Comparison of ENCODE assay signal across 11 cellular contexts in genomic region chr12:52837341-52837741, GRCh38. TPM values are rescaled to one million over a fixed set of nuclear protein-coding genes. Genes with fewer than 3 reads are reported as not detected.
DNase-seq lines count a peak whose midpoint lies in the region; ATAC-seq, FAIRE-seq and TF ChIP-seq lines count a peak whose summit lies in the region.
"Had no signal": no experiment of that assay in that cellular context is flagged by ENCODE, and none has a peak within 500 bp of the region (broad histone marks: within the 10 kb centered on the region; RNA-seq: fewer than 3 reads in every experiment).

No MANE protein-coding gene starts in this region.

- H3K79me2 ChIP-seq in HepG2 (ENCODE audit: insufficient read depth, low read length) (no peaks in the 10 kb centered on the region), hepatocyte (no peaks in the 10 kb centered on the region)

- H4K20me1 ChIP-seq in HepG2 (ENCODE audit: insufficient read depth, low read length) (no peaks in the 10 kb centered on the region), hepatocyte (ENCODE audit: insufficient read depth, poor library complexity, severe bottlenecking) (no peaks in the 10 kb centered on the region)

- intact Hi-C loops in HepG2 (cut with micrococcal nuclease; ENCODE audit: unreplicated experiment) (no loop called here), right lobe of liver (cut with DNase I) (no loop called here)

- no peak overlapping the region for H3K9ac ChIP-seq in HepG2 (ENCODE audit: insufficient read depth, low read depth, low read length)

- H2AFZ ChIP-seq in HepG2 (ENCODE audit: low read length) (no peak overlapping the region), hepatocyte (no peak overlapping the region)

- TF ChIP-seq EP300 in HepG2 (IDR thresholded peaks at IDR 0.05; ENCODE audit: low read depth in 2 of 2, low read length in 2 of 2): no peak
- TF ChIP-seq EP300 in HepG2 (CRISPR knock-in tag; IDR thresholded peaks at IDR 0.05; ENCODE audit: borderline replicate concordance): no peak

- H3K4me1 Mint-ChIP-seq in activated naive CD8-positive, alpha-beta T cell (ENCODE audit: low read depth): peaks cover 50% of the 10 kb centered on the region

- CTCF ChIA-PET in HepG2 (lab: Yijun Ruan, JAX; ENCODE audit: low intra/inter-chr PET ratio, low total read pairs): no interaction called here

- no peaks in the 10 kb centered on the region for H3K36me3 Mint-ChIP-seq in activated naive CD8-positive, alpha-beta T cell

- DNase-seq in HepG2 (ENCODE audit: low spot score) (no peak), right lobe of liver (no peak), hepatocyte (ENCODE audit: low spot score) (peak; percentile 46), NCI-H69 (lab: John Stamatoyannopoulos, UW) (no peak), right atrium auricular region (ENCODE audit: low spot score) (no peak)
- DNase-seq: NCI-H187 treated with DMSO at 0.1 percent for 48 hours, right cardiac atrium had no signal

- ATAC-seq in HepG2 (no peak), right lobe of liver (no peak), HG03457 (IDR thresholded peaks at IDR 0.05; ENCODE audit: unreplicated experiment) (no peak), GM18511 (IDR thresholded peaks at IDR 0.05; ENCODE audit: unreplicated experiment) (no peak)
- ATAC-seq: right cardiac atrium had no signal

- H3K4me2 ChIP-seq in HepG2 (ENCODE audit: low read depth, low read length) (no peak overlapping the region), hepatocyte (no peak overlapping the region)

- H3K4me1 ChIP-seq in HepG2 (ENCODE audit: insufficient read depth, low read length): no peaks in the 10 kb centered on the region
- H3K4me1 ChIP-seq in right lobe of liver: no peaks in the 10 kb centered on the region
- H3K4me1 ChIP-seq in hepatocyte (ENCODE audit: insufficient read depth): no peaks in the 10 kb centered on the region
- no peaks in the 10 kb centered on the region for H3K4me1 ChIP-seq in right atrium auricular region

- POLR2A ChIA-PET in HepG2 (lab: Yijun Ruan, JAX): no interaction called here

- in situ Hi-C loops in HepG2 (cut with HindIII; ENCODE audit: extremely low pct_ligation_motif_present, low pct_unique_long_range_greater_than_20kb): no loop called here

- TF ChIP-seq POLR2A in HepG2 (IDR thresholded peaks at IDR 0.05; ENCODE audit: insufficient read depth in 1 of 2, low read depth in 2 of 2, low read length in 2 of 2): no peak
- no peak for TF ChIP-seq POLR2A in right lobe of liver (IDR thresholded peaks at IDR 0.05)

- FAIRE-seq in HepG2 (lab: Jason Lieb, UNC): no peak

- H3K9me3 ChIP-seq in HepG2 (ENCODE audit: low read length) (no peaks in the 10 kb centered on the region), right lobe of liver (no peaks in the 10 kb centered on the region), hepatocyte (ENCODE audit: low read depth) (no peaks in the 10 kb centered on the region), right atrium auricular region (no peaks in the 10 kb centered on the region)

- H3K9me2 ChIP-seq in hepatocyte (replicated peaks; ENCODE audit: insufficient read depth): no peaks in the 10 kb centered on the region

- 3% methylated on average over 9 of the region's 9 CpGs for WGBS in HepG2 (ENCODE audit: low lambda C conversion rate)
- WGBS in right lobe of liver (ENCODE audit: insufficient coverage, low coverage, low lambda C conversion rate, missing lambda C conversion rate): 47% methylated on average over 7 of the region's 9 CpGs
- 82% methylated on average over 9 of the region's 9 CpGs for WGBS in hepatocyte (ENCODE audit: low lambda C conversion rate, missing lambda C conversion rate)

- peak overlapping the region; percentile 99 for H3K27ac Mint-ChIP-seq in activated naive CD8-positive, alpha-beta T cell

- no peak overlapping the region for H3K27ac ChIP-seq in HepG2 (ENCODE audit: extremely low read length, insufficient read depth, low read length)
- no peak overlapping the region for H3K27ac ChIP-seq in right lobe of liver
- H3K27ac ChIP-seq in hepatocyte: no peak overlapping the region
- no peak overlapping the region for H3K27ac ChIP-seq in right atrium auricular region

- H3K36me3 ChIP-seq in HepG2 (replicated peaks in 1 of 2; ENCODE audit: control insufficient read depth in 1 of 2, insufficient read depth in 2 of 2, low read length in 2 of 2) (no peaks in the 10 kb centered on the region), right lobe of liver (no peaks in the 10 kb centered on the region), hepatocyte (replicated peaks; ENCODE audit: insufficient read depth, low read depth) (no peaks in the 10 kb centered on the region), right atrium auricular region (no peaks in the 10 kb centered on the region)

- TF ChIP-seq RAD21 in HepG2 (CRISPR knock-in tag; IDR thresholded peaks at IDR 0.05): no peak

- TF ChIP-seq CTCF in HepG2 (CRISPR knock-in tag; IDR thresholded peaks at IDR 0.05) (no peak), right lobe of liver (IDR thresholded peaks at IDR 0.05) (no peak), hepatocyte (IDR thresholded peaks at IDR 0.05; ENCODE audit: poor library complexity) (no peak), right atrium auricular region (IDR thresholded peaks at IDR 0.05) (no peak)

- H3K9me3 Mint-ChIP-seq in activated naive CD8-positive, alpha-beta T cell (ENCODE audit: low read depth): no peaks in the 10 kb centered on the region

- BruUV-seq in HepG2 (replicated peaks; lab: Mats Ljungman, UMichigan): no TSS peak

- H3K27me3 ChIP-seq in HepG2 (ENCODE audit: control insufficient read depth in 1 of 2, insufficient read depth in 2 of 2, low read length in 2 of 2) (peaks cover 6 to 69% of the 10 kb centered on the region in 2 experiments), right lobe of liver (no peaks in the 10 kb centered on the region), hepatocyte (peaks cover 17% of the 10 kb centered on the region), right atrium auricular region (no peaks in the 10 kb centered on the region)

- H3K27me3 Mint-ChIP-seq in activated naive CD8-positive, alpha-beta T cell: no peaks in the 10 kb centered on the region

- no peak overlapping the region for H3K4me3 ChIP-seq in HepG2 (replicated peaks in 1 of 3; ENCODE audit: insufficient read depth in 1 of 3, low read depth in 2 of 3, low read length in 3 of 3)
- H3K4me3 ChIP-seq in right lobe of liver: no peak overlapping the region
- H3K4me3 ChIP-seq in hepatocyte: no peak overlapping the region
- no peak overlapping the region for H3K4me3 ChIP-seq in right atrium auricular region

- peak overlapping the region; percentile 49 for H3K4me3 Mint-ChIP-seq in activated naive CD8-positive, alpha-beta T cell

RNA-seq across cellular contexts. Expression of gene KRT79, which starts 3.2 kb away (rescaled TPM):
- total RNA-seq in HepG2 (2016; rRNA removed; fragmentation: Illumina TruSeq; extraction: Trizol) (not detected in 2 replicates), right lobe of liver (not detected), hepatocyte (0.07 TPM in 1 of 2 replicates, not detected in the other), right atrium auricular region (not detected)
- total RNA-seq in HepG2 (2016; cell fraction: cytosol; rRNA removed; fragmentation: Illumina TruSeq; extraction: Trizol; ENCODE audit: low read depth): not detected in 2 replicates
- not detected in 2 replicates for total RNA-seq in HepG2 (2016; cell fraction: insoluble cytoplasmic fraction; rRNA removed; fragmentation: Illumina TruSeq; extraction: Trizol)
- not detected in 2 replicates for total RNA-seq in HepG2 (2016; cell fraction: membrane; rRNA removed; fragmentation: Illumina TruSeq; extraction: Trizol)
- not detected in 2 replicates for total RNA-seq in HepG2 (2016; cell fraction: nucleus; rRNA removed; fragmentation: Illumina TruSeq; extraction: Trizol)
- polyA plus RNA-seq in HepG2 (2011; rRNA removed) (0.09 TPM in 1 of 2 replicates, not detected in the other), hepatocyte (0.44 TPM in 1 of 2 replicates, not detected in the other)
- polyA plus RNA-seq in HepG2 (2011; cell fraction: cytosol; rRNA removed): not detected in 2 replicates
- polyA plus RNA-seq in HepG2 (2011; cell fraction: nucleus; rRNA removed): not detected in 2 replicates
- not detected in 2 replicates for polyA plus RNA-seq in HepG2 (2012)
- polyA plus RNA-seq in HepG2 (2016; cell fraction: cytosol; fragmentation: Illumina TruSeq; extraction: Trizol; ENCODE audit: low read depth): not detected in 2 replicates
- polyA plus RNA-seq in HepG2 (2016; cell fraction: insoluble cytoplasmic fraction; fragmentation: Illumina TruSeq; extraction: Trizol; ENCODE audit: low read depth): not detected in 2 replicates
- not detected in 2 replicates for polyA plus RNA-seq in HepG2 (2016; cell fraction: membrane; fragmentation: Illumina TruSeq; extraction: Trizol; ENCODE audit: low read depth)
- polyA plus RNA-seq in HepG2 (2016; cell fraction: nucleus; fragmentation: Illumina TruSeq; extraction: Trizol; ENCODE audit: insufficient read depth, low read depth): not detected in 2 replicates
- polyA minus RNA-seq in HepG2 (2011; rRNA and poly(A)+ RNA removed; ENCODE audit: low replicate concordance): not detected in 2 replicates
- polyA minus RNA-seq in HepG2 (2011; cell fraction: cytosol; rRNA and poly(A)+ RNA removed): not detected in 2 replicates
- polyA minus RNA-seq in HepG2 (2011; cell fraction: nucleus; rRNA and poly(A)+ RNA removed): not detected in 2 replicates
- total RNA-seq: right cardiac atrium, temporal lobe had no signal

RNA-seq across cellular contexts. Expression of gene KRT78, which starts 11.5 kb away (rescaled TPM):
- total RNA-seq in HepG2 (2016; rRNA removed; fragmentation: Illumina TruSeq; extraction: Trizol) (not detected in 2 replicates), right lobe of liver (not detected), hepatocyte (0.08 TPM in 1 of 2 replicates, not detected in the other), right atrium auricular region (not detected)
- not detected in 2 replicates for total RNA-seq in HepG2 (2016; cell fraction: cytosol; rRNA removed; fragmentation: Illumina TruSeq; extraction: Trizol; ENCODE audit: low read depth)
- total RNA-seq in HepG2 (2016; cell fraction: insoluble cytoplasmic fraction; rRNA removed; fragmentation: Illumina TruSeq; extraction: Trizol): not detected in 2 replicates
- total RNA-seq in HepG2 (2016; cell fraction: membrane; rRNA removed; fragmentation: Illumina TruSeq; extraction: Trizol): not detected in 2 replicates
- total RNA-seq in HepG2 (2016; cell fraction: nucleus; rRNA removed; fragmentation: Illumina TruSeq; extraction: Trizol): not detected in 2 replicates
- polyA plus RNA-seq in HepG2 (2011; rRNA removed) (not detected in 2 replicates), hepatocyte (not detected in 2 replicates)
- polyA plus RNA-seq in HepG2 (2011; cell fraction: cytosol; rRNA removed): not detected in 2 replicates
- polyA plus RNA-seq in HepG2 (2011; cell fraction: nucleus; rRNA removed): not detected in 2 replicates
- not detected in 2 replicates for polyA plus RNA-seq in HepG2 (2012)
- not detected in 2 replicates for polyA plus RNA-seq in HepG2 (2016; cell fraction: cytosol; fragmentation: Illumina TruSeq; extraction: Trizol; ENCODE audit: low read depth)
- polyA plus RNA-seq in HepG2 (2016; cell fraction: insoluble cytoplasmic fraction; fragmentation: Illumina TruSeq; extraction: Trizol; ENCODE audit: low read depth): not detected in 2 replicates
- polyA plus RNA-seq in HepG2 (2016; cell fraction: membrane; fragmentation: Illumina TruSeq; extraction: Trizol; ENCODE audit: low read depth): not detected in 2 replicates
- polyA plus RNA-seq in HepG2 (2016; cell fraction: nucleus; fragmentation: Illumina TruSeq; extraction: Trizol; ENCODE audit: insufficient read depth, low read depth): not detected in 2 replicates
- 0.05 TPM in 1 of 2 replicates, not detected in the other for polyA minus RNA-seq in HepG2 (2011; rRNA and poly(A)+ RNA removed; ENCODE audit: low replicate concordance)
- not detected in 2 replicates for polyA minus RNA-seq in HepG2 (2011; cell fraction: cytosol; rRNA and poly(A)+ RNA removed)
- not detected in 2 replicates for polyA minus RNA-seq in HepG2 (2011; cell fraction: nucleus; rRNA and poly(A)+ RNA removed)
- total RNA-seq: right cardiac atrium, temporal lobe had no signal

RNA-seq across cellular contexts. Expression of gene KRT4, which starts 23.4 kb away (rescaled TPM):
- total RNA-seq in HepG2 (2016; rRNA removed; fragmentation: Illumina TruSeq; extraction: Trizol) (not detected in 2 replicates), right lobe of liver (not detected), hepatocyte (8.7 and 9.6 TPM in 2 replicates), right atrium auricular region (not detected)
- not detected in 2 replicates for total RNA-seq in HepG2 (2016; cell fraction: cytosol; rRNA removed; fragmentation: Illumina TruSeq; extraction: Trizol; ENCODE audit: low read depth)
- total RNA-seq in HepG2 (2016; cell fraction: insoluble cytoplasmic fraction; rRNA removed; fragmentation: Illumina TruSeq; extraction: Trizol): not detected in 2 replicates
- total RNA-seq in HepG2 (2016; cell fraction: membrane; rRNA removed; fragmentation: Illumina TruSeq; extraction: Trizol): not detected in 2 replicates
- not detected in 2 replicates for total RNA-seq in HepG2 (2016; cell fraction: nucleus; rRNA removed; fragmentation: Illumina TruSeq; extraction: Trizol)
- polyA plus RNA-seq in HepG2 (2011; rRNA removed) (not detected in 2 replicates), hepatocyte (4.2 and 7.2 TPM in 2 replicates)
- polyA plus RNA-seq in HepG2 (2011; cell fraction: cytosol; rRNA removed): not detected in 2 replicates
- polyA plus RNA-seq in HepG2 (2011; cell fraction: nucleus; rRNA removed): not detected in 2 replicates
- polyA plus RNA-seq in HepG2 (2012): not detected in 2 replicates
- not detected in 2 replicates for polyA plus RNA-seq in HepG2 (2016; cell fraction: cytosol; fragmentation: Illumina TruSeq; extraction: Trizol; ENCODE audit: low read depth)
- polyA plus RNA-seq in HepG2 (2016; cell fraction: insoluble cytoplasmic fraction; fragmentation: Illumina TruSeq; extraction: Trizol; ENCODE audit: low read depth): not detected in 2 replicates
- not detected in 2 replicates for polyA plus RNA-seq in HepG2 (2016; cell fraction: membrane; fragmentation: Illumina TruSeq; extraction: Trizol; ENCODE audit: low read depth)
- not detected in 2 replicates for polyA plus RNA-seq in HepG2 (2016; cell fraction: nucleus; fragmentation: Illumina TruSeq; extraction: Trizol; ENCODE audit: insufficient read depth, low read depth)
- polyA minus RNA-seq in HepG2 (2011; rRNA and poly(A)+ RNA removed; ENCODE audit: low replicate concordance): not detected in 2 replicates
- not detected in 2 replicates for polyA minus RNA-seq in HepG2 (2011; cell fraction: cytosol; rRNA and poly(A)+ RNA removed)
- not detected in 2 replicates for polyA minus RNA-seq in HepG2 (2011; cell fraction: nucleus; rRNA and poly(A)+ RNA removed)
- total RNA-seq: right cardiac atrium, temporal lobe had no signal

RNA-seq across cellular contexts. Expression of gene KRT3, which starts 41.4 kb away (rescaled TPM):
- total RNA-seq in HepG2 (2016; rRNA removed; fragmentation: Illumina TruSeq; extraction: Trizol) (not detected in 2 replicates), right lobe of liver (not detected), hepatocyte (not detected in 2 replicates), right atrium auricular region (not detected)
- total RNA-seq in HepG2 (2016; cell fraction: cytosol; rRNA removed; fragmentation: Illumina TruSeq; extraction: Trizol; ENCODE audit: low read depth): not detected in 2 replicates
- not detected in 2 replicates for total RNA-seq in HepG2 (2016; cell fraction: insoluble cytoplasmic fraction; rRNA removed; fragmentation: Illumina TruSeq; extraction: Trizol)
- total RNA-seq in HepG2 (2016; cell fraction: membrane; rRNA removed; fragmentation: Illumina TruSeq; extraction: Trizol): not detected in 2 replicates
- not detected in 2 replicates for total RNA-seq in HepG2 (2016; cell fraction: nucleus; rRNA removed; fragmentation: Illumina TruSeq; extraction: Trizol)
- polyA plus RNA-seq in HepG2 (2011; rRNA removed) (not detected in 2 replicates), hepatocyte (0.43 TPM in 1 of 2 replicates, not detected in the other)
- polyA plus RNA-seq in HepG2 (2011; cell fraction: cytosol; rRNA removed): not detected in 2 replicates
- not detected in 2 replicates for polyA plus RNA-seq in HepG2 (2011; cell fraction: nucleus; rRNA removed)
- polyA plus RNA-seq in HepG2 (2012): not detected in 2 replicates
- polyA plus RNA-seq in HepG2 (2016; cell fraction: cytosol; fragmentation: Illumina TruSeq; extraction: Trizol; ENCODE audit: low read depth): not detected in 2 replicates
- polyA plus RNA-seq in HepG2 (2016; cell fraction: insoluble cytoplasmic fraction; fragmentation: Illumina TruSeq; extraction: Trizol; ENCODE audit: low read depth): not detected in 2 replicates
- not detected in 2 replicates for polyA plus RNA-seq in HepG2 (2016; cell fraction: membrane; fragmentation: Illumina TruSeq; extraction: Trizol; ENCODE audit: low read depth)
- not detected in 2 replicates for polyA plus RNA-seq in HepG2 (2016; cell fraction: nucleus; fragmentation: Illumina TruSeq; extraction: Trizol; ENCODE audit: insufficient read depth, low read depth)
- polyA minus RNA-seq in HepG2 (2011; rRNA and poly(A)+ RNA removed; ENCODE audit: low replicate concordance): not detected in 2 replicates
- not detected in 2 replicates for polyA minus RNA-seq in HepG2 (2011; cell fraction: cytosol; rRNA and poly(A)+ RNA removed)
- polyA minus RNA-seq in HepG2 (2011; cell fraction: nucleus; rRNA and poly(A)+ RNA removed): not detected in 2 replicates
- total RNA-seq: right cardiac atrium, temporal lobe had no signal
- polyA plus RNA-seq: right cardiac atrium had no signal
